In genomic region chr4:3810796-3811485, GRCh38 we compare ENCODE assay signal across 25 cellular contexts. TPM values are rescaled to one million over a fixed set of nuclear protein-coding genes. Genes with fewer than 3 reads are reported as not detected.
"Had no signal": no experiment of that assay in that cellular context is flagged by ENCODE, and none has a peak within 500 bp of the region (broad histone marks: within the 10 kb centered on the region; RNA-seq: fewer than 3 reads in every experiment).

No MANE protein-coding gene starts in this region.

- H3K36me3 ChIP-seq: esophagus muscularis mucosa, gastroesophageal sphincter, heart left ventricle, neural progenitor cell, right lobe of liver, stomach, tibial artery had no signal

- H3K27me3 ChIP-seq: foreskin keratinocyte, neural progenitor cell, right lobe of liver, testis had no signal

- H3K9ac ChIP-seq: neural progenitor cell had no signal

- DNase-seq: dermis blood vessel endothelial cell; effector memory CD4-positive, alpha-beta T cell; foreskin keratinocyte; mammary epithelial cell; mesendoderm; midbrain; naive thymus-derived CD4-positive, alpha-beta T cell; nucleus accumbens; psoas muscle; small intestine; stimulated activated CD4-positive, alpha-beta T cell treated with anti-CD3 and anti-CD28 coated beads, Interleukin-15, amount 100 ng/mL, for 24 hours; stimulated activated CD4-positive, alpha-beta T cell treated with anti-CD3 and anti-CD28 coated beads, Interleukin-2, amount 100 ng/mL, for 48 hours; stimulated activated naive B cell treated with anti-CD40 and anti-IgM and Interleukin-4, amounts not matched to agents 10 μg/mL and 1 μg/mL and 100 μg/mL, for 72 hours; stomach; testis; tibial artery had no signal

- H3K4me1 ChIP-seq: esophagus muscularis mucosa, foreskin keratinocyte, gastroesophageal sphincter, heart left ventricle, psoas muscle, right lobe of liver, stomach, testis, tibial artery had no signal

- FAIRE-seq: endothelial cell of umbilical vein, small intestine had no signal

- H3K4me3 ChIP-seq: coronary artery, esophagus muscularis mucosa, gastroesophageal sphincter, heart left ventricle, hepatocyte, neural progenitor cell, psoas muscle, right lobe of liver, stomach, testis, tibial artery had no signal

- ATAC-seq: foreskin keratinocyte; gastroesophageal sphincter; naive thymus-derived CD4-positive, alpha-beta T cell; psoas muscle; right lobe of liver; stimulated activated naive B cell treated with anti-CD40 and anti-IgM and Interleukin-4, amounts not matched to agents 10 μg/mL and 1 μg/mL and 100 μg/mL, for 72 hours had no signal

- H3K9me3 ChIP-seq: esophagus muscularis mucosa, gastroesophageal sphincter, heart left ventricle, psoas muscle, right lobe of liver, stomach, testis, tibial artery had no signal

- H3K27ac ChIP-seq: coronary artery, esophagus muscularis mucosa, foreskin keratinocyte, gastroesophageal sphincter, heart left ventricle, hepatocyte, neural progenitor cell, psoas muscle, right lobe of liver, stomach, testis, tibial artery had no signal

RNA-seq across cellular contexts. Expression of gene ADRA2C, which starts 44.8 kb away (rescaled TPM):
- total RNA-seq: epithelial cell of proximal tubule; naive thymus-derived CD4-positive, alpha-beta T cell had no signal
- polyA plus RNA-seq: naive thymus-derived CD4-positive, alpha-beta T cell had no signal
